Comparison of ENCODE assay signal across 16 cellular contexts in the genomic region with DNA sequence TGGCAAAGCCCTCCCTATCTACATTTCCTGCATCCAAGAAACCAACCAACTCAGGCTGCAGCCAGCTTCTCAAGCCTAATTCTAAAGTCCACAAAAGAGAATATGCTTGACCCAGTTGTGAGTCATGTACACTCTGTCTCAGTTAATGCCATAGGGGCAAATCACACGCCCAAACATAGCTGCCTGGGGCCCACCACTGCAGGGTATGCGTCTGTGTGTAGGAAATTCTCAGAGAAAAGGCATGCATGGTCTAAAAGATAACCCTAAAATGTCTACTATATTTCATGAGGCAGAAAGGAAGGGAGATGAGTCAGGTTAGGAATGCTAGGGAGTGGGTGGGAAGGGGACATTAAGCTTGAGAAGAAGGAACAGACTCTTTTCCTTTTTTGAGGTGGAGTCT. TPM values are rescaled to one million over a fixed set of nuclear protein-coding genes. Genes with fewer than 3 reads are reported as not detected.
DNase-seq lines count a peak whose midpoint lies in the region; ATAC-seq and TF ChIP-seq lines count a peak whose summit lies in the region.
"Had no signal": no experiment of that assay in that cellular context is flagged by ENCODE, and none has a peak within 500 bp of the region (broad histone marks: within the 10 kb centered on the region; RNA-seq: fewer than 3 reads in every experiment).

No MANE protein-coding gene starts in this region.

- no peak overlapping the region for H3K4me3 Mint-ChIP-seq in activated naive CD4-positive, alpha-beta T cell treated with anti-CD3 and anti-CD28 coated beads, Interleukin-2, amount 10 ng/mL, durations not matched to agents 7 days and 5 days

- no peaks in the 10 kb centered on the region for H3K27me3 ChIP-seq in fibroblast of lung (ENCODE audit: control insufficient read depth, insufficient read depth, low read length)
- no peaks in the 10 kb centered on the region for H3K27me3 ChIP-seq in aorta (ENCODE audit: control insufficient read depth in 1 of 2, insufficient read depth in 2 of 2, low read length in 1 of 2)
- H3K27me3 ChIP-seq: left lung had no signal

- H3K27ac Mint-ChIP-seq in activated naive CD4-positive, alpha-beta T cell treated with anti-CD3 and anti-CD28 coated beads, Interleukin-2, amount 10 ng/mL, durations not matched to agents 7 days and 5 days: no peak overlapping the region

- ATAC-seq in aorta (ENCODE audit: low FRiP score) (no peak), HG03460 (IDR thresholded peaks at IDR 0.05; ENCODE audit: unreplicated experiment) (no peak)
- ATAC-seq: left lung; stimulated activated naive CD8-positive, alpha-beta T cell treated with anti-CD3 and anti-CD28 coated beads, Interleukin-15, Interleukin-2, amounts not matched to agents 100 U/mL and 50 U/mL, for 24 hours had no signal

- H3K4me1 Mint-ChIP-seq in activated naive CD4-positive, alpha-beta T cell treated with anti-CD3 and anti-CD28 coated beads, Interleukin-2, amount 10 ng/mL, durations not matched to agents 7 days and 5 days: peaks cover 20% of the 10 kb centered on the region

- no peak overlapping the region for H3K9ac ChIP-seq in fibroblast of lung (ENCODE audit: insufficient read depth, low read length)

- TF ChIP-seq CTCF in RWPE1 (conservative IDR thresholded peaks at IDR 0.05; ENCODE audit: low read depth) (no peak), fibroblast of lung (conservative IDR thresholded peaks at IDR 0.05 in 1 of 2, IDR thresholded peaks at IDR 0.05 in 1 of 2; ENCODE audit: low read depth in 1 of 2, low read length in 2 of 2) (no peak)

- no peaks in the 10 kb centered on the region for H4K20me1 ChIP-seq in fibroblast of lung (ENCODE audit: control insufficient read depth, extremely low read depth, insufficient read depth, low read length)

- 23 to 36% methylated on average over 2 of the region's 2 CpGs for WGBS in aorta, 2 donors

- H3K4me3 ChIP-seq in fibroblast of lung (replicated peaks in 1 of 4; ENCODE audit: control extremely low read depth in 1 of 4, insufficient read depth in 1 of 4, low read depth in 3 of 4, low read length in 4 of 4): no peak overlapping the region
- no peak overlapping the region for H3K4me3 ChIP-seq in skeletal muscle cell (ENCODE audit: low read depth, low read length)
- no peak overlapping the region for H3K4me3 ChIP-seq in aorta (ENCODE audit: low read length in 2 of 2)
- H3K4me3 ChIP-seq: left lung, SK-N-MC had no signal

- H3K27me3 Mint-ChIP-seq in activated naive CD4-positive, alpha-beta T cell treated with anti-CD3 and anti-CD28 coated beads, Interleukin-2, amount 10 ng/mL, durations not matched to agents 7 days and 5 days: peaks cover 6% of the 10 kb centered on the region

- peaks cover 13% of the 10 kb centered on the region for H3K9me3 Mint-ChIP-seq in activated naive CD4-positive, alpha-beta T cell treated with anti-CD3 and anti-CD28 coated beads, Interleukin-2, amount 10 ng/mL, durations not matched to agents 7 days and 5 days

- H3K4me1 ChIP-seq in fibroblast of lung (ENCODE audit: control insufficient read depth, extremely low read depth, insufficient read depth, low read length) (peaks cover 4% of the 10 kb centered on the region), aorta (ENCODE audit: control insufficient read depth in 1 of 2, insufficient read depth in 2 of 2, low read length in 2 of 2) (no peaks in the 10 kb centered on the region)

- CTCF ChIA-PET in RWPE1 (lab: Yijun Ruan, JAX): no interaction called here
- CTCF ChIA-PET in activated naive CD4-positive, alpha-beta T cell treated with anti-CD3 and anti-CD28 coated beads, Interleukin-2, amount 10 ng/mL, durations not matched to agents 7 days and 5 days (lab: Charles Lee): no interaction called here

- no peak overlapping the region for H3K27ac ChIP-seq in RWPE1
- peak overlapping the region; percentile 32 for H3K27ac ChIP-seq in fibroblast of lung (ENCODE audit: insufficient read depth, low read length)
- no peak overlapping the region for H3K27ac ChIP-seq in aorta (ENCODE audit: low read depth in 1 of 2, low read length in 2 of 2)
- H3K27ac ChIP-seq: SK-N-MC had no signal

- no peaks in the 10 kb centered on the region for H3K36me3 ChIP-seq in fibroblast of lung (ENCODE audit: control insufficient read depth, insufficient read depth, low read length)
- no peaks in the 10 kb centered on the region for H3K36me3 ChIP-seq in aorta (ENCODE audit: control insufficient read depth in 1 of 2, insufficient read depth in 2 of 2, low read length in 1 of 2)
- H3K36me3 ChIP-seq: left lung had no signal

- H3K36me3 Mint-ChIP-seq in activated naive CD4-positive, alpha-beta T cell treated with anti-CD3 and anti-CD28 coated beads, Interleukin-2, amount 10 ng/mL, durations not matched to agents 7 days and 5 days: no peaks in the 10 kb centered on the region

- DNase-seq in GM03348 (ENCODE audit: low spot score) (peak; percentile 76), RWPE1 (ENCODE audit: low spot score) (peak; percentile 65), fibroblast of lung (ENCODE audit: low read depth in 2 of 2) (peak; percentile 46 to 96), skeletal muscle cell (ENCODE audit: low read depth) (peak; percentile 88), head of caudate nucleus (no peak), aorta (no peak)
- no peak for DNase-seq in activated naive CD4-positive, alpha-beta T cell treated with anti-CD3 and anti-CD28 coated beads, Interleukin-2, amount 10 ng/mL, durations not matched to agents 7 days and 5 days
- DNase-seq: central memory CD4-positive, alpha-beta T cell; left lung; NCI-H1048; NCI-H510A; nucleus accumbens; stimulated activated CD4-positive, alpha-beta T cell treated with anti-CD3 and anti-CD28 coated beads, Interleukin-2, amount 100 ng/mL, for 24 hours; stimulated activated naive CD8-positive, alpha-beta T cell treated with anti-CD3 and anti-CD28 coated beads, Interleukin-15, Interleukin-2, amounts not matched to agents 100 U/mL and 50 U/mL, for 24 hours had no signal

- intact Hi-C loops in head of caudate nucleus (cut with DNase I) (no loop called here), aorta (cut with DNase I) (no loop called here)

- POLR2A ChIA-PET in RWPE1 (lab: Yijun Ruan, JAX; ENCODE audit: low non-redundant PET): no interaction called here

- H2AFZ ChIP-seq in fibroblast of lung (ENCODE audit: low read length): peak overlapping the region; percentile 29

- no peaks in the 10 kb centered on the region for H3K79me2 ChIP-seq in fibroblast of lung (ENCODE audit: control insufficient read depth, insufficient read depth, low read length)

- H3K9me3 ChIP-seq in fibroblast of lung (ENCODE audit: control insufficient read depth, insufficient read depth, low read depth, low read length): no peaks in the 10 kb centered on the region
- no peaks in the 10 kb centered on the region for H3K9me3 ChIP-seq in aorta (ENCODE audit: control insufficient read depth, low read length)

- H3K4me2 ChIP-seq in fibroblast of lung (ENCODE audit: extremely low read depth, insufficient read depth, low read length): peak overlapping the region; percentile 48

RNA-seq across cellular contexts. Expression of a gene that starts 22.3 kb away (rescaled TPM):
- total RNA-seq in fibroblast of lung (16.9 and 22.8 TPM in 2 replicates), aorta (10 to 100 TPM; 37.8 to 45.4 TPM)
- polyA plus RNA-seq in fibroblast of lung (23.7 and 25.9 TPM in 2 replicates), aorta (1 to 10 TPM; 2.3 to 3.1 TPM)
- polyA plus RNA-seq in fibroblast of lung (2012): 15.8 and 18.0 TPM in 2 replicates
- 11.2 and 29.7 TPM in 2 replicates for polyA minus RNA-seq in fibroblast of lung (ENCODE audit: low replicate concordance)

Comparison
In these comparisons a context has a peak if more than half of its experiments do, and no peak if none do; other contexts are left out.
1. DNase-seq: peak in GM03348 (single experiment), RWPE1 (single experiment), fibroblast of lung (2 of 2) and skeletal muscle cell (single experiment); none in head of caudate nucleus (0 of 42), aorta (0 of 2) and activated naive CD4-positive, alpha-beta T cell treated with anti-CD3 and anti-CD28 coated beads, Interleukin-2, amount 10 ng/mL, durations not matched to agents 7 days and 5 days (single experiment).